Comparison of ENCODE assay signal across 1 cellular context in genomic region chr15:88920186-88920891, GRCh38.
A peak's percentile ranks its signal among the peaks of the same experiment; 100 is the strongest.
TF ChIP-seq lines count a peak whose summit lies in the region.

No MANE protein-coding gene starts in this region.

TF ChIP-seq in K562, 482 proteins besides CTCF, POLR2A, EP300 and RAD21 (continued from another document and continues in another):
- TF ChIP-seq ZBTB40 (IDR thresholded peaks at IDR 0.05) (no peak), ZBTB40 (CRISPR knock-in tag; IDR thresholded peaks at IDR 0.05) (no peak), NR1H2 (CRISPR knock-in tag; IDR thresholded peaks at IDR 0.05) (no peak), CUX1 (CRISPR knock-in tag; IDR thresholded peaks at IDR 0.05) (peak; percentile 90), ZFP91 (CRISPR knock-in tag; IDR thresholded peaks at IDR 0.05) (no peak), IRF9 (tag; IDR thresholded peaks at IDR 0.05) (peak; percentile 94), HINFP (tag; conservative IDR thresholded peaks at IDR 0.05; ENCODE audit: low read depth) (peak; percentile 86), SMARCA4 (IDR thresholded peaks at IDR 0.05) (peak; percentile 61; the same call in 1 of the 2 replicates), MLLT1 (IDR thresholded peaks at IDR 0.05) (no peak), SP1 (CRISPR knock-in tag; IDR thresholded peaks at IDR 0.05) (no peak), BRF1 (IDR thresholded peaks at IDR 0.05; ENCODE audit: borderline replicate concordance, extremely low read depth, insufficient read length) (no peak), BCOR (IDR thresholded peaks at IDR 0.05) (no peak), SETDB1 (IDR thresholded peaks at IDR 0.05; ENCODE audit: low read length) (no peak), ZNF699 (CRISPR knock-in tag; IDR thresholded peaks at IDR 0.05; ENCODE audit: insufficient replicate concordance) (no peak), ZBTB43 (CRISPR knock-in tag; IDR thresholded peaks at IDR 0.05) (no peak), MECOM (CRISPR knock-in tag; IDR thresholded peaks at IDR 0.05) (peak; percentile 84), BDP1 (IDR thresholded peaks at IDR 0.05; ENCODE audit: insufficient read depth, insufficient read length) (no peak), NR2C2 (CRISPR knock-in tag; IDR thresholded peaks at IDR 0.05) (no peak), NR2C2 (tag; IDR thresholded peaks at IDR 0.05) (peak; percentile 43), TFAP4 (CRISPR knock-in tag; IDR thresholded peaks at IDR 0.05; ENCODE audit: borderline replicate concordance) (peak; percentile 93), HDAC2 (IDR thresholded peaks at IDR 0.05) (peak; percentile 25; the same call in 1 of the 2 replicates), GATA2 (CRISPR knock-in tag; IDR thresholded peaks at IDR 0.05) (no peak), SIRT6 (IDR thresholded peaks at IDR 0.05; ENCODE audit: low read depth, low read length) (no peak), ARID3A (IDR thresholded peaks at IDR 0.05; ENCODE audit: borderline replicate concordance, low read depth, low read length) (0 out of 2 replicates have a peak, but pooled peaks have one; percentile 20), ARID1B (IDR thresholded peaks at IDR 0.05) (peak; percentile 60)
